In the genomic region with DNA sequence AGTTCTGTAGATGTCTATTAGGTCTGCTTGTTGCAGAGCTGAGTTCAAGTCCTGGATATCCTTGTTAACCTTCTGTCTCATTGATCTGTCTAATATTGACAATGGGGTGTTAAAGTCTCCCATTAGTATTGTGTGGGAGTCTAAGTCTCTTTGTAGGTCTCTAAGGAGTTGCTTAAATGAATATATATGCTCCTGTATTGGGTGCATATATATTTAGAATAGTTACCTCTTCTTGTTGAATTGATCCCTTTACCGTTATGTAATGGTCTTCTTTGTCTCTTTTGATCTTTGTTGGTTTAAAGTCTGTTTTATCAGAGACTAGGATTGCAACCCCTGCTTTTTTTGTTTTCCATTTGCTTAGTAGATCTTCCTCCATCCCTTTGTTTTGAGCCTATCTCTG, we compare ENCODE assay signal across 8 cellular contexts.
A peak's percentile ranks its signal among the peaks of the same experiment; 100 is the strongest.
DNase-seq lines count a peak whose midpoint lies in the region; ATAC-seq and FAIRE-seq lines count a peak whose summit lies in the region.
"Not testable (repeated sequence)": the region's sequence is repeated elsewhere in the genome, so short reads cannot be mapped to it uniquely, and the experiment has no call there.

No MANE protein-coding gene starts in this region.

- peaks cover 41% of the 10 kb centered on the region for H3K4me1 Mint-ChIP-seq in central memory CD8-positive, alpha-beta T cell

- not testable (repeated sequence) for H3K9me3 Mint-ChIP-seq in central memory CD8-positive, alpha-beta T cell

- DNase-seq in CD1c-positive myeloid dendritic cell (ENCODE audit: extremely low spot score), result peak; percentile 15
- DNase-seq in GM19239 (ENCODE audit: insufficient read length, low spot score); central memory CD8-positive, alpha-beta T cell (ENCODE audit: low spot score in 2 of 2): not testable (repeated sequence)
- peak in 2 of 3 experiments; percentile 21 to 61 for DNase-seq in NCI-H1417 (lab: John Stamatoyannopoulos, UW)
- peak; percentile 11 for DNase-seq in NCI-H510A (lab: John Stamatoyannopoulos, UW)
- DNase-seq in UCSD-AML1 (lab: John Stamatoyannopoulos, UW; ENCODE audit: unreplicated experiment), result peak; percentile 16
- DNase-seq in left kidney (ENCODE audit: low read depth, low spot score), result peak; percentile 87
- peak; percentile 32 for DNase-seq in putamen (ENCODE audit: low spot score)

- peak; percentile 85 for FAIRE-seq in GM19239 (lab: Jason Lieb, UNC)

- not testable (repeated sequence) for H3K27me3 Mint-ChIP-seq in central memory CD8-positive, alpha-beta T cell

- not testable (repeated sequence) for H3K4me3 Mint-ChIP-seq in central memory CD8-positive, alpha-beta T cell

- H3K27ac Mint-ChIP-seq in central memory CD8-positive, alpha-beta T cell (ENCODE audit: low read depth), result peak overlapping the region; percentile 66

- peaks cover 92% of the 10 kb centered on the region for H3K36me3 Mint-ChIP-seq in central memory CD8-positive, alpha-beta T cell (ENCODE audit: insufficient read depth)

- not testable (repeated sequence) for ATAC-seq in central memory CD8-positive, alpha-beta T cell (replicated peaks; ENCODE audit: extremely low read depth, poor library complexity, severe bottlenecking)
